Comparison of ENCODE assay signal across 19 cellular contexts in the genomic region with DNA sequence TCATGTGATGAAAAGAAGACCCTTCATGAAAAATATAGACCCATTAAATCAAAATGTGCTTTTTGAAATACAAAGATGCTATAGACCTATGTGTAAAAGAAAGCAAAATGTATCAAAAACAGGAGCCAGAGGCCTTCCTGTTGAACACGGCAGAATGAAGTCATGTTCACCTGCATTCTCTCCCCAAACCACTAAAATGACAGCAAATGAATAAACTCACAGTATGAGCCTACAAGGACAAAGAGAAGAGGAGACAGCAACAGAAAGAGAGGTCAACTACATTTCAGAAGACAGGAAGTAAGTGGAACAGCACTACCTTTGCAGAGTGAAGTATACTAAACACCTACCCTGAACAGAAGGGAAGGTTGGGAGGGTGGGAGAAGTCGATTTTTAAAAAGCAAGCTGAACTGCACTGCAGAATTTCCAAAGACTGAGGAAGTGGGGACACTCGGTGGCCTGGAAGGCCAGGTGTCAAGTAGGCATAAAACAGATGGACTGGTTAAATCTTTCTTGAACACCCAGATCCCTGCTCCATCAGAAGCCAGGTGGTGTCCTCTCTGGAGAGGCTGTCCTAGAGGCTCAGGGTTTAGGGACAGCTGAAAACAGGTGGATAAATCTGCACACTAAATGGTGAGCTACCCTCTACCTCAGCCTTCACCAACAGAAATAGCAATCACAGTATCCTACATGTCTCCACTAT. TPM values are rescaled to one million over a fixed set of nuclear protein-coding genes. Genes with fewer than 3 reads are reported as not detected.
DNase-seq lines count a peak whose midpoint lies in the region; ATAC-seq and TF ChIP-seq lines count a peak whose summit lies in the region.
"Had no signal": no experiment of that assay in that cellular context is flagged by ENCODE, and none has a peak within 500 bp of the region (broad histone marks: within the 10 kb centered on the region; RNA-seq: fewer than 3 reads in every experiment).

No MANE protein-coding gene starts in this region.

- no peaks in the 10 kb centered on the region for H3K9me2 ChIP-seq in GM23338 (ENCODE audit: insufficient read depth)
- H3K9me2 ChIP-seq: SK-N-SH had no signal

- no peak overlapping the region for H3K27ac ChIP-seq in GM23338 (ENCODE audit: low read depth)
- H3K27ac ChIP-seq: PC-9, RWPE1 had no signal

- no peak for ATAC-seq in GM23338
- ATAC-seq in GM18873 (IDR thresholded peaks at IDR 0.05; ENCODE audit: low FRiP score, unreplicated experiment) = no peak
- ATAC-seq in HG02852 (IDR thresholded peaks at IDR 0.05; ENCODE audit: unreplicated experiment) = no peak

- H3K27me3 Mint-ChIP-seq in GM23338 (ENCODE audit: insufficient read depth, low read depth, poor library complexity) = peaks cover 4% of the 10 kb centered on the region
- H3K27me3 Mint-ChIP-seq in immature natural killer cell (ENCODE audit: low read depth in 3 of 3) = peaks cover 0 to 3% (median 0%) of the 10 kb centered on the region in 3 donors
- H3K27me3 Mint-ChIP-seq: IgD-negative memory B cell had no signal

- H3K36me3 Mint-ChIP-seq in GM23338 (ENCODE audit: low read depth) (no peaks in the 10 kb centered on the region), immature natural killer cell (peaks cover 0 to 2% (median 0%) of the 10 kb centered on the region in 3 donors)

- peak overlapping the region; percentile 22; the same call in 1 of the 2 replicates for H3K4me2 ChIP-seq in GM23338
- H3K4me2 ChIP-seq: PC-9, SK-N-SH had no signal

- H3K27ac Mint-ChIP-seq in GM23338 (no peak overlapping the region; the same call in 1 of the 2 replicates), immature natural killer cell (peak overlapping the region in 3 of 6 donors; percentile 22 to 79 (median 68))
- H3K27ac Mint-ChIP-seq: IgD-negative memory B cell had no signal

- H3K4me3 Mint-ChIP-seq in GM23338 = no peak overlapping the region; the same call in 2 of the 3 replicates
- peak overlapping the region in 3 of 5 donors; percentile 10 to 82 (median 17) for H3K4me3 Mint-ChIP-seq in immature natural killer cell
- H3K4me3 Mint-ChIP-seq: IgD-negative memory B cell had no signal

- no peak for TF ChIP-seq CTCF in GM23338 (conservative IDR thresholded peaks at IDR 0.05; ENCODE audit: low read depth in 2 of 2)

- H3K4me1 ChIP-seq in GM23338 (ENCODE audit: insufficient read depth) = peaks cover 55% of the 10 kb centered on the region

- no peaks in the 10 kb centered on the region for H3F3A ChIP-seq in GM23338 (replicated peaks; ENCODE audit: low read depth)

- H3K27me3 ChIP-seq in GM23338 (ENCODE audit: insufficient read depth) = no peaks in the 10 kb centered on the region
- H3K27me3 ChIP-seq: BE2C had no signal

- no peaks in the 10 kb centered on the region for H3K36me3 ChIP-seq in GM23338 (ENCODE audit: insufficient read depth)
- H3K36me3 ChIP-seq: BE2C had no signal

- H3K9me3 Mint-ChIP-seq in GM23338 (no peaks in the 10 kb centered on the region; the same call in 2 of the 3 replicates), immature natural killer cell (no peaks in the 10 kb centered on the region)
- H3K9me3 Mint-ChIP-seq: IgD-negative memory B cell had no signal

- H3K79me2 ChIP-seq in GM23338 (replicated peaks; ENCODE audit: insufficient read depth) = peaks cover 83% of the 10 kb centered on the region

- DNase-seq in COR-L47 (lab: John Stamatoyannopoulos, UW) (peak; percentile 22), GM23338 (ENCODE audit: low spot score) (no peak), NCI-H748 treated with DMSO at 0.1 percent for 48 hours (lab: John Stamatoyannopoulos, UW) (peak; percentile 14), immature natural killer cell (no peak), SHP77 treated with DMSO at 0.1 percent for 48 hours (lab: John Stamatoyannopoulos, UW) (no peak)
- DNase-seq: BE2C, Kasumi-1, NCI-H1417, NCI-H187 treated with DMSO at 0.1 percent for 48 hours, NCI-H2107, NCI-H226, NCI-H510A treated with DMSO at 0.1 percent for 48 hours, PC-9, SIG-M5, SK-N-SH had no signal

- H3K4me1 Mint-ChIP-seq in GM23338 = peaks cover 73% of the 10 kb centered on the region
- H3K4me1 Mint-ChIP-seq in immature natural killer cell = peaks cover 49 to 77% of the 10 kb centered on the region in 2 donors

- H4K20me1 ChIP-seq in GM23338 (replicated peaks; ENCODE audit: insufficient read depth) = peaks cover 44% of the 10 kb centered on the region

- H3K4me3 ChIP-seq in GM23338 = no peak overlapping the region
- H3K4me3 ChIP-seq: PC-9 had no signal

- no peak overlapping the region for H2AFZ ChIP-seq in GM23338
- H2AFZ ChIP-seq: PC-9 had no signal

TF ChIP-seq in GM23338, 12 proteins besides CTCF, POLR2A, EP300 and RAD21 (continues in another document):
- TF ChIP-seq ZNF331 (CRISPR knock-in tag; IDR thresholded peaks at IDR 0.05; ENCODE audit: low read depth) = no peak
- no peak for TF ChIP-seq ETS1 (IDR thresholded peaks at IDR 0.05)
- no peak for TF ChIP-seq POLR2AphosphoS5 (IDR thresholded peaks at IDR 0.05; ENCODE audit: low read depth)
- TF ChIP-seq ZNF462 (CRISPR knock-in tag; IDR thresholded peaks at IDR 0.05) = no peak
- no peak for TF ChIP-seq NANOG (IDR thresholded peaks at IDR 0.05; ENCODE audit: borderline replicate concordance)

RNA-seq across cellular contexts. Expression of gene MED27, which starts 48.9 kb away (rescaled TPM):
- total RNA-seq in GM23338 (2014; rRNA removed; shearing (Covaris generic)) = 18.4 and 35.0 TPM in 2 replicates
- polyA plus RNA-seq in GM23338 (2016; fragmentation: Nextera tagmentation; extraction: Ambion mirVana) (26.0 and 30.6 TPM in 2 replicates), immature natural killer cell (10 to 100 TPM; 46.3 to 90.1 (median 53.7) TPM)

Comparison
In these comparisons a context has a peak if more than half of its experiments do, and no peak if none do; other contexts are left out.
1. DNase-seq: peak in COR-L47 (single experiment) and NCI-H748 treated with DMSO at 0.1 percent for 48 hours (single experiment); none in GM23338 (single experiment), immature natural killer cell (0 of 3) and SHP77 treated with DMSO at 0.1 percent for 48 hours (single experiment).